8 cellular contexts compared by ENCODE assay signal in genomic region chr2:111117666-111118454, GRCh38. TPM values are rescaled to one million over a fixed set of nuclear protein-coding genes. Genes with fewer than 3 reads are reported as not detected.
DNase-seq lines count a peak whose midpoint lies in the region; ATAC-seq and TF ChIP-seq lines count a peak whose summit lies in the region.

No MANE protein-coding gene starts in this region.

- no peak for ATAC-seq in activated CD8-positive, alpha-beta memory T cell treated with anti-CD3 and anti-CD28 coated beads, Interleukin-2, amount 10 ng/mL, durations not matched to agents 7 days and 5 days
- ATAC-seq in HG02571 (IDR thresholded peaks at IDR 0.05; ENCODE audit: unreplicated experiment), result no peak

- H3F3A ChIP-seq in neural progenitor cell (ENCODE audit: low read depth), result peaks cover 40% of the 10 kb centered on the region

- TF ChIP-seq CTCF in neural progenitor cell (IDR thresholded peaks at IDR 0.05), result no peak
- TF ChIP-seq CTCF in vagina (IDR thresholded peaks at IDR 0.05), result no peak

- H3K4me3 ChIP-seq in HUES48 (ENCODE audit: low read depth, low read length) (peak overlapping the region; percentile 66), neural progenitor cell (peak overlapping the region; percentile 95), vagina (peak overlapping the region; percentile 42 to 88)

- in situ Hi-C loops in ACHN (cut with HindIII; ENCODE audit: low pct_ligation_motif_present, low pct_unique_long_range_greater_than_20kb, low sequenced_read_pairs), result no loop called here

- no peaks in the 10 kb centered on the region for H3K9me3 ChIP-seq in HUES48 (ENCODE audit: control insufficient read depth, insufficient read depth, low read length)
- H3K9me3 ChIP-seq in neural progenitor cell (ENCODE audit: low read depth), result no peaks in the 10 kb centered on the region
- no peaks in the 10 kb centered on the region for H3K9me3 ChIP-seq in vagina

- no peaks in the 10 kb centered on the region for H3K9me3 Mint-ChIP-seq in activated CD8-positive, alpha-beta memory T cell treated with anti-CD3 and anti-CD28 coated beads, Interleukin-2, amount 10 ng/mL, durations not matched to agents 7 days and 5 days (ENCODE audit: low read depth)
- H3K9me3 Mint-ChIP-seq in neural progenitor cell, result no peaks in the 10 kb centered on the region

- peak overlapping the region; percentile 30 for H2AFZ ChIP-seq in neural progenitor cell (replicated peaks)

- peaks cover 17% of the 10 kb centered on the region for H3K79me2 ChIP-seq in neural progenitor cell (ENCODE audit: low read depth)

- intact Hi-C loops in vagina (cut with DNase I), result loop anchor here (10.0 kb wide), 1 partner anchor 547 kb away; no protein-coding TSS in a partner anchor

- H3K36me3 ChIP-seq in HUES48 (ENCODE audit: control insufficient read depth, insufficient read depth, low read length) (no peaks in the 10 kb centered on the region), neural progenitor cell (no peaks in the 10 kb centered on the region), vagina (no peaks in the 10 kb centered on the region)

- H3K4me1 Mint-ChIP-seq in activated CD8-positive, alpha-beta memory T cell treated with anti-CD3 and anti-CD28 coated beads, Interleukin-2, amount 10 ng/mL, durations not matched to agents 7 days and 5 days, result peaks cover 46% of the 10 kb centered on the region
- H3K4me1 Mint-ChIP-seq in neural progenitor cell, result peaks cover 17% of the 10 kb centered on the region

- peaks cover 51% of the 10 kb centered on the region for H3K27me3 ChIP-seq in HUES48 (ENCODE audit: control insufficient read depth, insufficient read depth, low read length)
- peaks cover 42% of the 10 kb centered on the region for H3K27me3 ChIP-seq in neural progenitor cell
- H3K27me3 ChIP-seq in vagina, result no peaks in the 10 kb centered on the region

- DNase-seq in ACHN (peak; percentile 64), fibroblast of the conjunctiva (ENCODE audit: low read depth) (peak; percentile 17), neural progenitor cell (ENCODE audit: low spot score) (peak; percentile 63), vagina (ENCODE audit: extremely low spot score in 2 of 2) (no peak), NCI-H1694 (lab: John Stamatoyannopoulos, UW) (no peak)
- DNase-seq in activated CD8-positive, alpha-beta memory T cell treated with anti-CD3 and anti-CD28 coated beads, Interleukin-2, amount 10 ng/mL, durations not matched to agents 7 days and 5 days, result no peak

- CTCF ChIA-PET in activated CD8-positive, alpha-beta memory T cell treated with anti-CD3 and anti-CD28 coated beads, Interleukin-2, amount 10 ng/mL, durations not matched to agents 7 days and 5 days (lab: Charles Lee), result interaction anchor here (1.1 to 2.4 kb wide), 10 partner anchors 9 to 588 kb away, joined by 3 to 15 read pairs (median 4); no protein-coding TSS in a partner anchor

- H3K4me1 ChIP-seq in HUES48 (ENCODE audit: control insufficient read depth, insufficient read depth, low read length) (peaks cover 9% of the 10 kb centered on the region; the same call in 1 of the 2 replicates), neural progenitor cell (peaks cover 17% of the 10 kb centered on the region), vagina (peaks cover 46% of the 10 kb centered on the region)

- H3K27me3 Mint-ChIP-seq in activated CD8-positive, alpha-beta memory T cell treated with anti-CD3 and anti-CD28 coated beads, Interleukin-2, amount 10 ng/mL, durations not matched to agents 7 days and 5 days, result peaks cover 70% of the 10 kb centered on the region
- H3K27me3 Mint-ChIP-seq in neural progenitor cell (ENCODE audit: insufficient read depth, low read depth), result peaks cover 38% of the 10 kb centered on the region

- H3K9ac ChIP-seq in HUES48 (ENCODE audit: low read depth, low read length) (no peak overlapping the region), neural progenitor cell (no peak overlapping the region)

- H3K27ac ChIP-seq in HUES48 (ENCODE audit: low read depth, low read length) (no peak overlapping the region), neural progenitor cell (no peak overlapping the region), vagina (peak overlapping the region; percentile 57)

- H3K36me3 Mint-ChIP-seq in activated CD8-positive, alpha-beta memory T cell treated with anti-CD3 and anti-CD28 coated beads, Interleukin-2, amount 10 ng/mL, durations not matched to agents 7 days and 5 days, result no peaks in the 10 kb centered on the region
- H3K36me3 Mint-ChIP-seq in neural progenitor cell, result no peaks in the 10 kb centered on the region

- H4K20me1 ChIP-seq in neural progenitor cell (ENCODE audit: low read depth), result peaks cover 17% of the 10 kb centered on the region

- peak overlapping the region; percentile 92 for H3K4me2 ChIP-seq in neural progenitor cell

- H3K27ac Mint-ChIP-seq in activated CD8-positive, alpha-beta memory T cell treated with anti-CD3 and anti-CD28 coated beads, Interleukin-2, amount 10 ng/mL, durations not matched to agents 7 days and 5 days, result peak overlapping the region; percentile 37
- H3K27ac Mint-ChIP-seq in neural progenitor cell, result no peak overlapping the region

- TF ChIP-seq POLR2A in vagina (IDR thresholded peaks at IDR 0.05), result no peak

- H3K4me3 Mint-ChIP-seq in activated CD8-positive, alpha-beta memory T cell treated with anti-CD3 and anti-CD28 coated beads, Interleukin-2, amount 10 ng/mL, durations not matched to agents 7 days and 5 days, result peak overlapping the region; percentile 64
- H3K4me3 Mint-ChIP-seq in neural progenitor cell, result peak overlapping the region; percentile 90

RNA-seq across cellular contexts. Expression of gene BCL2L11, which starts 2.9 kb away (rescaled TPM):
- 10 to 100 TPM; 11.9 to 46.8 TPM for total RNA-seq in activated CD8-positive, alpha-beta memory T cell treated with anti-CD3 and anti-CD28 coated beads, Interleukin-2, amount 10 ng/mL, durations not matched to agents 7 days and 5 days
- 46.9 and 54.9 TPM in 2 replicates for total RNA-seq in neural progenitor cell (ENCODE audit: low replicate concordance)
- 90.1 TPM for total RNA-seq in vagina

Comparison
In these comparisons a context has a peak if more than half of its experiments do, and no peak if none do; other contexts are left out.
1. DNase-seq: peak in ACHN (single experiment), fibroblast of the conjunctiva (single experiment) and neural progenitor cell (single experiment); none in activated CD8-positive, alpha-beta memory T cell treated with anti-CD3 and anti-CD28 coated beads, Interleukin-2, amount 10 ng/mL, durations not matched to agents 7 days and 5 days (single experiment), vagina (0 of 2) and NCI-H1694 (single experiment).
2. Peak in every context shown above with its lines, with median percentiles within 50 percentile points of each other: H3K4me3 ChIP-seq.